In the genomic region with DNA sequence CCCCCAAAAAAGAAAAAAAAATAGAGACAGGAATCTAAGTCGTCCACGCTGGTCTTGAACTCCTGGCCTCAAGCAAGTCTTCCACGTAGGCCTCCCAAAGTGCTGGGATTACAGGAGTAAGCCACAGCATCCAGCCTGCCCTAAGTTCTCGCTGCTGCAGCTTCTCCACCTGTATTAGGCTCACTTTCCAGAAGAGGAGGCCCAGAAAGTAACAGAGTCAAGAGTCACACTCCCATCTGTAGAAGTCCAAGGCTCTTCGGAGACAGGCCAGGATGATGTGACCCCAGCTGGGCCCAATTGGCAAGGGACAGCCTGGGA, we compare ENCODE assay signal across 9 cellular contexts. TPM values are rescaled to one million over a fixed set of nuclear protein-coding genes. Genes with fewer than 3 reads are reported as not detected.
A peak's percentile ranks its signal among the peaks of the same experiment; 100 is the strongest.
DNase-seq lines count a peak whose midpoint lies in the region; ATAC-seq, FAIRE-seq and TF ChIP-seq lines count a peak whose summit lies in the region.
"Had no signal": no experiment of that assay in that cellular context is flagged by ENCODE, and none has a peak within 500 bp of the region (broad histone marks: within the 10 kb centered on the region; RNA-seq: fewer than 3 reads in every experiment).

No MANE protein-coding gene starts in this region.

- H3K27ac ChIP-seq in SK-N-SH (ENCODE audit: low read depth in 2 of 2, low read length in 1 of 2), result peak overlapping the region; percentile 27 to 77; a peak in 3 of 4 replicates
- H3K27ac ChIP-seq in kidney (ENCODE audit: low read depth in 2 of 2, low read length in 2 of 2), result peak overlapping the region; percentile 85 to 91
- H3K27ac ChIP-seq in subcutaneous abdominal adipose tissue (ENCODE audit: low read depth, low read length), result peak overlapping the region; percentile 50

- H3K4me3 ChIP-seq in SK-N-SH (ENCODE audit: low read depth in 2 of 2, low read length in 1 of 2), result peak overlapping the region; percentile 72 to 96
- H3K4me3 ChIP-seq in kidney (ENCODE audit: low read length in 2 of 2), result peak overlapping the region; percentile 80 to 95
- peak overlapping the region; percentile 69 to 81 (median 72) for H3K4me3 ChIP-seq in subcutaneous abdominal adipose tissue (ENCODE audit: low read depth in 1 of 5, low read length in 5 of 5)

- H3F3A ChIP-seq in SK-N-SH (replicated peaks; ENCODE audit: insufficient read depth), result no peaks in the 10 kb centered on the region

- POLR2A ChIA-PET in SK-N-SH (lab: Yijun Ruan, JAX), result interaction anchor here (0.8 kb wide), 1 partner anchor 31 kb away, joined by 3 read pairs; no protein-coding TSS in a partner anchor
- POLR2A ChIA-PET in activated naive CD8-positive, alpha-beta T cell treated with anti-CD3 and anti-CD28 coated beads, Interleukin-2, amount 10 ng/mL, durations not matched to agents 7 days and 5 days (lab: Charles Lee), result interaction anchor here (0.6 to 18.2 kb wide), 6 partner anchors 8 to 49 kb away, joined by 3 to 389 read pairs (median 40); no protein-coding TSS in a partner anchor

- H3K4me1 ChIP-seq in SK-N-SH (ENCODE audit: control insufficient read depth in 1 of 2, insufficient read depth in 2 of 2, low read depth in 1 of 2, low read length in 1 of 2) (peaks cover 36 to 58% of the 10 kb centered on the region in 2 experiments), kidney (ENCODE audit: control insufficient read depth in 1 of 2, insufficient read depth in 1 of 2, low read depth in 1 of 2, low read length in 2 of 2) (peaks cover 46 to 47% of the 10 kb centered on the region in 2 donors), subcutaneous abdominal adipose tissue (ENCODE audit: control insufficient read depth in 5 of 5, insufficient read depth in 5 of 5, low read length in 5 of 5) (peaks cover 12 to 69% (median 68%) of the 10 kb centered on the region in 5 donors)

- TF ChIP-seq EP300 in SK-N-SH (IDR thresholded peaks at IDR 0.05; ENCODE audit: borderline replicate concordance in 1 of 2, low read depth in 1 of 2, low read length in 1 of 2), result no peak

- H3K27me3 ChIP-seq in SK-N-SH (ENCODE audit: insufficient read depth) (no peaks in the 10 kb centered on the region), subcutaneous abdominal adipose tissue (ENCODE audit: control insufficient read depth in 5 of 5, insufficient read depth in 4 of 5, low read length in 5 of 5) (no peaks in the 10 kb centered on the region)

- no peak for TF ChIP-seq POLR2A in erythroblast (IDR thresholded peaks at IDR 0.05; ENCODE audit: low read length)

- H3K79me2 ChIP-seq in SK-N-SH (ENCODE audit: insufficient read depth), result peaks cover 66% of the 10 kb centered on the region

- no peak for FAIRE-seq in kidney (lab: Jason Lieb, UNC)
- FAIRE-seq: A204.1 had no signal

- no peak for TF ChIP-seq RAD21 in SK-N-SH (IDR thresholded peaks at IDR 0.05; ENCODE audit: low read length)

- H3K36me3 ChIP-seq in SK-N-SH (replicated peaks in 1 of 2; ENCODE audit: control insufficient read depth in 1 of 2, insufficient read depth in 2 of 2, low read length in 1 of 2) (no peaks in the 10 kb centered on the region), kidney (ENCODE audit: control insufficient read depth in 1 of 2, insufficient read depth in 2 of 2, low read length in 2 of 2) (no peaks in the 10 kb centered on the region), subcutaneous abdominal adipose tissue (ENCODE audit: control insufficient read depth in 5 of 5, insufficient read depth in 5 of 5, low read length in 5 of 5) (no peaks in the 10 kb centered on the region)

- DNase-seq in SK-N-SH (no peak), kidney (no peak), erythroblast (lab: John Stamatoyannopoulos, UW) (no peak)
- DNase-seq in activated naive CD8-positive, alpha-beta T cell treated with anti-CD3 and anti-CD28 coated beads, Interleukin-2, amount 10 ng/mL, durations not matched to agents 7 days and 5 days, result peak; percentile 52

- CTCF ChIA-PET in SK-N-SH (lab: Yijun Ruan, JAX), result interaction anchor here (0.8 to 6.2 kb wide), 7 partner anchors 8 to 57 kb away, joined by 3 to 60 read pairs (median 6); no protein-coding TSS in a partner anchor

- peak overlapping the region; percentile 98 for H3K4me2 ChIP-seq in SK-N-SH

- H3K9me3 Mint-ChIP-seq in activated naive CD8-positive, alpha-beta T cell treated with anti-CD3 and anti-CD28 coated beads, Interleukin-2, amount 10 ng/mL, durations not matched to agents 7 days and 5 days, result no peaks in the 10 kb centered on the region

- H3K9me2 ChIP-seq in SK-N-SH, result no peaks in the 10 kb centered on the region

- H3K4me1 Mint-ChIP-seq in activated naive CD8-positive, alpha-beta T cell treated with anti-CD3 and anti-CD28 coated beads, Interleukin-2, amount 10 ng/mL, durations not matched to agents 7 days and 5 days, result peaks cover 50% of the 10 kb centered on the region

- intact Hi-C loops in kidney (cut with DNase I), result no loop called here

- H4K20me1 ChIP-seq in SK-N-SH (ENCODE audit: insufficient read depth), result peaks cover 62% of the 10 kb centered on the region

- H3K27ac Mint-ChIP-seq in activated naive CD8-positive, alpha-beta T cell treated with anti-CD3 and anti-CD28 coated beads, Interleukin-2, amount 10 ng/mL, durations not matched to agents 7 days and 5 days, result peak overlapping the region; percentile 89

- H3K4me3 Mint-ChIP-seq in activated naive CD8-positive, alpha-beta T cell treated with anti-CD3 and anti-CD28 coated beads, Interleukin-2, amount 10 ng/mL, durations not matched to agents 7 days and 5 days, result peak overlapping the region; percentile 92

- ATAC-seq in SK-N-SH treated with all-trans-retinoic acid at 6 μM for 48 hours, result no peak; the same call in 2 of the 3 replicates
- ATAC-seq in activated naive CD8-positive, alpha-beta T cell treated with anti-CD3 and anti-CD28 coated beads, Interleukin-2, amount 10 ng/mL, durations not matched to agents 7 days and 5 days (ENCODE audit: low read depth), result no peak
- no peak for ATAC-seq in HG02970 (IDR thresholded peaks at IDR 0.05; ENCODE audit: low FRiP score, unreplicated experiment)
- no peak for ATAC-seq in GM19023 (IDR thresholded peaks at IDR 0.05; ENCODE audit: unreplicated experiment)

- peaks cover 38% of the 10 kb centered on the region for H3K36me3 Mint-ChIP-seq in activated naive CD8-positive, alpha-beta T cell treated with anti-CD3 and anti-CD28 coated beads, Interleukin-2, amount 10 ng/mL, durations not matched to agents 7 days and 5 days

- H3K27me3 Mint-ChIP-seq in activated naive CD8-positive, alpha-beta T cell treated with anti-CD3 and anti-CD28 coated beads, Interleukin-2, amount 10 ng/mL, durations not matched to agents 7 days and 5 days, result no peaks in the 10 kb centered on the region

- no peak for TF ChIP-seq CTCF in SK-N-SH (IDR thresholded peaks at IDR 0.05)
- TF ChIP-seq CTCF in kidney (IDR thresholded peaks at IDR 0.05; ENCODE audit: borderline replicate concordance, extremely low read depth, insufficient read depth), result no peak

- H2AFZ ChIP-seq in SK-N-SH (ENCODE audit: low read depth), result no peak overlapping the region; the same call in 1 of the 2 replicates

- WGBS in SK-N-SH (ENCODE audit: low lambda C conversion rate), result 65% methylated on average over 5 of the region's 5 CpGs

- H3K9ac ChIP-seq in SK-N-SH, result peak overlapping the region; percentile 79; the same call in 1 of the 2 replicates
- peak overlapping the region; percentile 52 to 88 for H3K9ac ChIP-seq in kidney (ENCODE audit: low read length in 2 of 2)
- peak overlapping the region in 2 of 5 donors; percentile 67 to 80 for H3K9ac ChIP-seq in subcutaneous abdominal adipose tissue (ENCODE audit: low read length in 5 of 5)

- no peaks in the 10 kb centered on the region for H3K9me3 ChIP-seq in SK-N-SH
- H3K9me3 ChIP-seq in kidney (ENCODE audit: control insufficient read depth in 1 of 2, low read length in 2 of 2), result no peaks in the 10 kb centered on the region
- no peaks in the 10 kb centered on the region for H3K9me3 ChIP-seq in subcutaneous abdominal adipose tissue (ENCODE audit: control insufficient read depth in 5 of 5, low read length in 5 of 5)

TF ChIP-seq in SK-N-SH, 30 proteins besides CTCF, POLR2A, EP300 and RAD21 (continues in another document):
- TF ChIP-seq TCF12 (IDR thresholded peaks at IDR 0.05) (no peak), MXI1 (IDR thresholded peaks at IDR 0.05; ENCODE audit: low read depth, low read length) (no peak)

TF ChIP-seq in SK-N-SH treated with all-trans-retinoic acid at 6 μM for 48 hours, 23 proteins besides CTCF, POLR2A, EP300 and RAD21 (continues in another document):
- TF ChIP-seq ZNF70 (CRISPR knock-in tag; IDR thresholded peaks at IDR 0.05) (no peak), GLIS3 (CRISPR knock-in tag; IDR thresholded peaks at IDR 0.05) (no peak), ISL1 (CRISPR knock-in tag; IDR thresholded peaks at IDR 0.05) (no peak)
- TF ChIP-seq, protein P1, sequence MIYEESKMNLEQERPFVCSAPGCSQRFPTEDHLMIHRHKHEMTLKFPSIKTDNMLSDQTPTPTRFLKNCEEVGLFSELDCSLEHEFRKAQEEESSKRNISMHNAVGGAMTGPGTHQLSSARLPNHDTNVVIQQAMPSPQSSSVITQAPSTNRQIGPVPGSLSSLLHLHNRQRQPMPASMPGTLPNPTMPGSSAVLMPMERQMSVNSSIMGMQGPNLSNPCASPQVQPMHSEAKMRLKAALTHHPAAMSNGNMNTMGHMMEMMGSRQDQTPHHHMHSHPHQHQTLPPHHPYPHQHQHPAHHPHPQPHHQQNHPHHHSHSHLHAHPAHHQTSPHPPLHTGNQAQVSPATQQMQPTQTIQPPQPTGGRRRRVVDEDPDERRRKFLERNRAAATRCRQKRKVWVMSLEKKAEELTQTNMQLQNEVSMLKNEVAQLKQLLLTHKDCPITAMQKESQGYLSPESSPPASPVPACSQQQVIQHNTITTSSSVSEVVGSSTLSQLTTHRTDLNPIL (CRISPR knock-in tag; IDR thresholded peaks at IDR 0.05; ENCODE audit: low read depth), result no peak

RNA-seq across cellular contexts. Expression of gene EEIG1, which starts 1.8 kb away (rescaled TPM):
- 17.9 and 26.2 TPM in 2 replicates for polyA plus RNA-seq in SK-N-SH (2012; rRNA removed)
- polyA plus RNA-seq in SK-N-SH (2012; cell fraction: cytosol; rRNA removed), result 15.9 and 18.6 TPM in 2 replicates
- 32.9 and 55.0 TPM in 2 replicates for polyA plus RNA-seq in SK-N-SH (2012; cell fraction: nucleus; rRNA removed)
- total RNA-seq in activated naive CD8-positive, alpha-beta T cell treated with anti-CD3 and anti-CD28 coated beads, Interleukin-2, amount 10 ng/mL, durations not matched to agents 7 days and 5 days, result 100 to 1,000 TPM; 329 to 366 TPM
- 75.9 TPM for total RNA-seq in kidney
- polyA plus RNA-seq in kidney (ENCODE audit: insufficient read depth, low read depth, low replicate concordance), result 34.3 TPM

RNA-seq across cellular contexts. Expression of gene DPM2, which starts 41.3 kb away (rescaled TPM):
- polyA plus RNA-seq in SK-N-SH (2012; rRNA removed) (106 and 117 TPM in 2 replicates), kidney (ENCODE audit: insufficient read depth, low read depth, low replicate concordance) (70.0 TPM)
- polyA plus RNA-seq in SK-N-SH (2012; cell fraction: cytosol; rRNA removed), result 54.1 and 69.2 TPM in 2 replicates
- polyA plus RNA-seq in SK-N-SH (2012; cell fraction: nucleus; rRNA removed), result 90.7 and 100 TPM in 2 replicates
- 10 to 100 TPM; 49.2 to 54.2 TPM for total RNA-seq in activated naive CD8-positive, alpha-beta T cell treated with anti-CD3 and anti-CD28 coated beads, Interleukin-2, amount 10 ng/mL, durations not matched to agents 7 days and 5 days
- 42.8 TPM for total RNA-seq in kidney

RNA-seq across cellular contexts. Expression of gene PIP5KL1, which starts 48.4 kb away (rescaled TPM):
- polyA plus RNA-seq in SK-N-SH (2012; rRNA removed), result 4.0 and 6.1 TPM in 2 replicates
- polyA plus RNA-seq in SK-N-SH (2012; cell fraction: cytosol; rRNA removed), result 1.7 and 2.5 TPM in 2 replicates
- polyA plus RNA-seq in SK-N-SH (2012; cell fraction: nucleus; rRNA removed), result 40.1 and 41.3 TPM in 2 replicates
- total RNA-seq in activated naive CD8-positive, alpha-beta T cell treated with anti-CD3 and anti-CD28 coated beads, Interleukin-2, amount 10 ng/mL, durations not matched to agents 7 days and 5 days, result 1 to 10 TPM; 1.5 to 1.9 TPM
- 3.0 TPM for total RNA-seq in kidney
- polyA plus RNA-seq in kidney (ENCODE audit: insufficient read depth, low read depth, low replicate concordance), result 4.3 TPM
